In genomic region chr10:11499425-11500071, GRCh38 we compare ENCODE assay signal across 1 cellular context.
TF ChIP-seq lines count a peak whose summit lies in the region.

No MANE protein-coding gene starts in this region.

TF ChIP-seq in HEK293, 187 proteins besides CTCF, POLR2A, EP300 and RAD21 (continued from another document):
- peak; percentile 56; the same call in 1 of the 2 replicates for TF ChIP-seq PATZ1 (tag by site-specific recombination; IDR thresholded peaks at IDR 0.05)
- TF ChIP-seq ZNF398 (tag by site-specific recombination; IDR thresholded peaks at IDR 0.05) = peak; percentile 68
- no peak for TF ChIP-seq ZNF341 (tag by site-specific recombination; IDR thresholded peaks at IDR 0.05; ENCODE audit: low read depth)
- no peak for TF ChIP-seq HOXA7 (CRISPR knock-in tag; IDR thresholded peaks at IDR 0.05; ENCODE audit: borderline replicate concordance)
- TF ChIP-seq ZNF214 (tag by site-specific recombination; IDR thresholded peaks at IDR 0.05; ENCODE audit: borderline replicate concordance) = no peak
- no peak for TF ChIP-seq ZNF777 (tag by site-specific recombination; IDR thresholded peaks at IDR 0.05; ENCODE audit: borderline replicate concordance)
- TF ChIP-seq ZNF148 (tag by site-specific recombination; IDR thresholded peaks at IDR 0.05; ENCODE audit: borderline replicate concordance) = no peak
- no peak for TF ChIP-seq ZFP37 (tag by site-specific recombination; IDR thresholded peaks at IDR 0.05)
- TF ChIP-seq KLF17 (tag by site-specific recombination; IDR thresholded peaks at IDR 0.05) = 0 out of 2 replicates have a peak, but pooled peaks have one; percentile 33
- no peak for TF ChIP-seq SCRT1 (tag by site-specific recombination; IDR thresholded peaks at IDR 0.05; ENCODE audit: borderline replicate concordance)
- peak; percentile 96 for TF ChIP-seq ZFP69B (tag by site-specific recombination; IDR thresholded peaks at IDR 0.05)
- no peak for TF ChIP-seq ZNF2 (tag by site-specific recombination; IDR thresholded peaks at IDR 0.05)
- TF ChIP-seq ZBTB21 (tag by site-specific recombination; IDR thresholded peaks at IDR 0.05) = peak; percentile 82
- no peak for TF ChIP-seq BCL11B (tag by site-specific recombination; IDR thresholded peaks at IDR 0.05; ENCODE audit: low read depth)
- no peak for TF ChIP-seq ZFHX2 (tag by site-specific recombination; conservative IDR thresholded peaks at IDR 0.05)
- no peak for TF ChIP-seq ZIC2 (tag by site-specific recombination; IDR thresholded peaks at IDR 0.05)
- peak; percentile 98 for TF ChIP-seq ZNF692 (tag by site-specific recombination; IDR thresholded peaks at IDR 0.05)
- no peak for TF ChIP-seq HOXC10 (CRISPR knock-in tag; IDR thresholded peaks at IDR 0.05)
- 0 out of 2 replicates have a peak, but pooled peaks have one; percentile 12 for TF ChIP-seq ZBTB17 (tag by site-specific recombination; IDR thresholded peaks at IDR 0.05)
- no peak for TF ChIP-seq ZNF645 (tag by site-specific recombination; IDR thresholded peaks at IDR 0.05)
- no peak for TF ChIP-seq ZNF621 (tag by site-specific recombination; IDR thresholded peaks at IDR 0.05)
- TF ChIP-seq KLF7 (tag by site-specific recombination; IDR thresholded peaks at IDR 0.05; ENCODE audit: borderline replicate concordance) = no peak
- TF ChIP-seq ZNF366 (tag by site-specific recombination; conservative IDR thresholded peaks at IDR 0.05) = peak; percentile 90
- TF ChIP-seq FEZF1 (tag by site-specific recombination; IDR thresholded peaks at IDR 0.05) = no peak
- no peak for TF ChIP-seq ZNF18 (tag by site-specific recombination; IDR thresholded peaks at IDR 0.05)
- TF ChIP-seq ZBTB48 (tag by site-specific recombination; IDR thresholded peaks at IDR 0.05) = peak; percentile 48; the same call in 1 of the 2 replicates
- no peak for TF ChIP-seq ZNF23 (tag by site-specific recombination; IDR thresholded peaks at IDR 0.05; ENCODE audit: borderline replicate concordance)
- peak; percentile 40 for TF ChIP-seq ZEB2 (tag by site-specific recombination; IDR thresholded peaks at IDR 0.05)
- peak; percentile 87 for TF ChIP-seq ZNF629 (tag by site-specific recombination; IDR thresholded peaks at IDR 0.05)
- TF ChIP-seq SP2 (tag by site-specific recombination; IDR thresholded peaks at IDR 0.05) = no peak
- 0 out of 2 replicates have a peak, but pooled peaks have one; percentile 46 for TF ChIP-seq ZNF558 (tag by site-specific recombination; IDR thresholded peaks at IDR 0.05)
- peak; percentile 56 for TF ChIP-seq ZNF335 (tag by site-specific recombination; conservative IDR thresholded peaks at IDR 0.05)
- no peak for TF ChIP-seq ZNF292 (tag by site-specific recombination; IDR thresholded peaks at IDR 0.05; ENCODE audit: borderline replicate concordance, low read depth)
- no peak for TF ChIP-seq ZBTB11 (tag by site-specific recombination; conservative IDR thresholded peaks at IDR 0.05; ENCODE audit: low read depth)
- TF ChIP-seq ZNF600 (tag by site-specific recombination; IDR thresholded peaks at IDR 0.05) = peak; percentile 64
- 0 out of 2 replicates have a peak, but pooled peaks have one; percentile 13 for TF ChIP-seq KLF1 (tag by site-specific recombination; IDR thresholded peaks at IDR 0.05)
- TF ChIP-seq ZNF585B (tag by site-specific recombination; IDR thresholded peaks at IDR 0.05) = no peak
